Comparison of ENCODE assay signal across 1 cellular context in the genomic region with DNA sequence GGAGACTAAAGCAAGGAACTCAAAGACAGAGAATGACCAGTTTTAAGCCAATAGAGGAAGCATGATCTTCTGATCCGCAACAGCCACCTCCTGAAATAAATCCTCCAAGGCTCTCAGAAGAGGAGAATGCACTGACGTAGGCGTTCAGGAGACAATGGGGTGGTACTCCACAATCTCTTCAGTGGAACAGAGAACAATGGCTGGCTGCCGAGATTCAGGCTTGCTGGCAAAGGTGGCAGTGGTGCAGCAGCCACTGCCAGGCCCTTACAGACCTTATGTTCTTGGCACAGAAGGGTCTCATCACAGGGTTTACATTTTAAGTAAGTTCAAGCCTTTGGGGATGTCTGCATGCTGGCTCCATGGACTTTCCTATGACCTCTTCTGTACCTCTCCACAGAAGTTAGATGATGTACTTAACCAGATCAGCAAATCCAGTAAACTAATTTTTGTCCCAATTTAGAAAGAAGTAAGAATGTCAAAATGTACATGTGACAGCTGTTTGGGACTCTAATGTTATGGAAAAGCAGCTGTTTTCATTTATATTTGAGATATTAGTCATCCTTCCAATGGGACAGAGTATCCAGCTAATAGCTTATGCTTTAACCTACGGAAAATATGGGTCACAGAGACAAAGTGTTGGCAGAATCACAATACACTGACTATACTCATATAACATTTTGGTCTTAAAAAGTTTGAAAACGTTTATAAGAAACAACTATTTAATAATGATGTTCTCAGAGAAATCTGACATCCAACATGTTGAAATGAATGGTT.
A peak's percentile ranks its signal among the peaks of the same experiment; 100 is the strongest.
TF ChIP-seq lines count a peak whose summit lies in the region.

No MANE protein-coding gene starts in this region.

TF ChIP-seq in IMR-90, 13 proteins besides CTCF, POLR2A, EP300 and RAD21 (continued from another document):
- TF ChIP-seq MAFK (IDR thresholded peaks at IDR 0.05; ENCODE audit: low read depth, low read length) (no peak), FOS (IDR thresholded peaks at IDR 0.05; ENCODE audit: low read depth, low read length) (peak; percentile 32; the same call in 1 of the 2 replicates)
